8 cellular contexts compared by ENCODE assay signal in the genomic region with DNA sequence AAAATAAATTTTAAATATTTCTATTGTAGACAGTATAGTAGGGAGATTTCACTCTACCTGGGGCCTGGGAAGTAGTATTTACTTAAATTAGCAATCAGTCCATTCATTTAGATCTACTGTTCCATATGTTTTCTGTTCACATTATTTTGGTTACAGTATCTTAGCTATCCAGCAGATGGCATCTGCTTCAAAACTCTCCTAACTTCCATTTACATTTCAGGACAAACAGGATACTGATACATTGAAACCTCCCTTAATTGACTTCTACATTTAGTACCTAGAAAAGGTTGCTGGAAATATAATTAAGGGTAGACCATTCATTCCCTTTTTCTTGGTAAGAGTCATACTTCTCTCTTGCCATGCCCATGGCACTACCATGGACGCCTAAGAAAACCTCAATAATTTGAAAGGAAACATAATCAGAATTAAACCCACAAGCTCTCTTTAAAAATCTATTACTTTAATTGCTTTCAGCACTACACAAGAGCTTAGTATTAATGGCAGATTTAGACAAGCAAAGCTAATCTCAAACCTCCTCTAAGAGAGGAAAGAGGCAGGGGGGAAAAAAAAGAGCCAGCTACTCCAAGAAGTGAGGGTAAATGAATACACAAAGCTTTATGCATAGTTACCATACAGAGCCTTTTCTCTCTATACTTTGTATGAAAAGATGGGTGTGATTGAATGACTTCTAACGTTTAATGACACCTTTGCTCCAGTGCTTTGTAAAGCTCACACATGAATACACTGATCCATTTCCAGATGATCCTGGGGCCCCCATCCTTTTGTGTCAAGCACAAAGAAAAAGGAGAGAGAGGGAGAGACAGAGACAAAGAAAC.
DNase-seq lines count a peak whose midpoint lies in the region; ATAC-seq, FAIRE-seq and TF ChIP-seq lines count a peak whose summit lies in the region.

No MANE protein-coding gene starts in this region.

- WGBS in body of pancreas, 2 donors: 45 to 47% methylated on average over 2 of the region's 2 CpGs
- WGBS in thyroid gland, 2 donors: 48 to 61% methylated on average over 2 of the region's 2 CpGs

- POLR2A ChIA-PET in activated CD4-positive, alpha-beta T cell treated with anti-CD3 and anti-CD28 coated beads, Interleukin-2, amount 10 ng/mL, durations not matched to agents 7 days and 5 days (lab: Charles Lee): interaction anchor here (0.6 kb wide), 1 partner anchor 272 kb away, joined by 3 read pairs; no protein-coding TSS in a partner anchor

- H3K4me1 Mint-ChIP-seq in activated CD4-positive, alpha-beta T cell treated with anti-CD3 and anti-CD28 coated beads, Interleukin-2, amount 10 ng/mL, durations not matched to agents 7 days and 5 days: peaks cover 59% of the 10 kb centered on the region

- no peak overlapping the region for H3K4me3 Mint-ChIP-seq in activated CD4-positive, alpha-beta T cell treated with anti-CD3 and anti-CD28 coated beads, Interleukin-2, amount 10 ng/mL, durations not matched to agents 7 days and 5 days

- H3K9me3 ChIP-seq in body of pancreas: no peaks in the 10 kb centered on the region
- H3K9me3 ChIP-seq in kidney (ENCODE audit: control insufficient read depth in 1 of 2, low read length in 2 of 2): no peaks in the 10 kb centered on the region
- H3K9me3 ChIP-seq in thyroid gland: no peaks in the 10 kb centered on the region

- TF ChIP-seq CTCF in body of pancreas (IDR thresholded peaks at IDR 0.05) (peak; percentile 24 to 70 (median 62)), kidney (IDR thresholded peaks at IDR 0.05; ENCODE audit: borderline replicate concordance, extremely low read depth, insufficient read depth) (peak; percentile 58), thyroid gland (IDR thresholded peaks at IDR 0.05) (peak in 5 of 6 experiments; percentile 16 to 83 (median 71))

- ATAC-seq in Right ventricle myocardium superior (ENCODE audit: poor library complexity) (peak; percentile 66), body of pancreas (peak; percentile 64), HG03565 (IDR thresholded peaks at IDR 0.05; ENCODE audit: unreplicated experiment) (no peak)

- H3K4me1 ChIP-seq in body of pancreas: no peaks in the 10 kb centered on the region
- H3K4me1 ChIP-seq in kidney (ENCODE audit: control insufficient read depth in 1 of 2, insufficient read depth in 1 of 2, low read depth in 1 of 2, low read length in 2 of 2): no peaks in the 10 kb centered on the region
- peaks cover 22 to 28% of the 10 kb centered on the region in 2 donors for H3K4me1 ChIP-seq in thyroid gland

- TF ChIP-seq POLR2A in body of pancreas (IDR thresholded peaks at IDR 0.05) (no peak), thyroid gland (IDR thresholded peaks at IDR 0.05) (no peak)

- peaks cover 3% of the 10 kb centered on the region for H3K9me3 Mint-ChIP-seq in activated CD4-positive, alpha-beta T cell treated with anti-CD3 and anti-CD28 coated beads, Interleukin-2, amount 10 ng/mL, durations not matched to agents 7 days and 5 days

- no peak overlapping the region for H3K27ac Mint-ChIP-seq in activated CD4-positive, alpha-beta T cell treated with anti-CD3 and anti-CD28 coated beads, Interleukin-2, amount 10 ng/mL, durations not matched to agents 7 days and 5 days

- H3K27ac ChIP-seq in body of pancreas (no peak overlapping the region), kidney (ENCODE audit: low read depth in 2 of 2, low read length in 2 of 2) (no peak overlapping the region), thyroid gland (peak overlapping the region in 1 of 3 donors; percentile 7)

- DNase-seq in Right ventricle myocardium superior (no peak), cardiac septum (ENCODE audit: low spot score) (no peak), NCI-H2227 (lab: John Stamatoyannopoulos, UW; ENCODE audit: unreplicated experiment) (peak; percentile 66), body of pancreas (no peak), kidney (no peak), thyroid gland (no peak)
- no peak for DNase-seq in activated CD4-positive, alpha-beta T cell treated with anti-CD3 and anti-CD28 coated beads, Interleukin-2, amount 10 ng/mL, durations not matched to agents 7 days and 5 days

- intact Hi-C loops in Right ventricle myocardium superior (cut with DNase I) (loop anchor here (2.0 kb wide), 1 partner anchor 288 kb away; a partner anchor contains a TSS), cardiac septum (cut with DNase I) (loop anchor here (1.0 to 10.0 kb wide), 2 partner anchors 180 to 288 kb away; a partner anchor contains a TSS), body of pancreas (cut with DNase I) (no loop called here), kidney (cut with DNase I) (no loop called here), thyroid gland (cut with DNase I) (loop anchor here (5.0 kb wide), 1 partner anchor 287 kb away; a partner anchor contains a TSS)

- H3K27me3 ChIP-seq in body of pancreas (no peaks in the 10 kb centered on the region), thyroid gland (no peaks in the 10 kb centered on the region)

- CTCF ChIA-PET in activated CD4-positive, alpha-beta T cell treated with anti-CD3 and anti-CD28 coated beads, Interleukin-2, amount 10 ng/mL, durations not matched to agents 7 days and 5 days (lab: Charles Lee): interaction anchor here (0.7 to 2.6 kb wide), 20 partner anchors 8 to 339 kb away, joined by 3 to 17 read pairs (median 3); a partner anchor contains a TSS

- no peaks in the 10 kb centered on the region for H3K36me3 ChIP-seq in body of pancreas (replicated peaks in 1 of 2; ENCODE audit: insufficient read depth in 1 of 2, low read depth in 2 of 2)
- H3K36me3 ChIP-seq in kidney (ENCODE audit: control insufficient read depth in 1 of 2, insufficient read depth in 2 of 2, low read length in 2 of 2): no peaks in the 10 kb centered on the region
- no peaks in the 10 kb centered on the region for H3K36me3 ChIP-seq in thyroid gland

- peak; percentile 25 for FAIRE-seq in kidney (lab: Jason Lieb, UNC)

- H3K27me3 Mint-ChIP-seq in activated CD4-positive, alpha-beta T cell treated with anti-CD3 and anti-CD28 coated beads, Interleukin-2, amount 10 ng/mL, durations not matched to agents 7 days and 5 days: no peaks in the 10 kb centered on the region

- H3K4me3 ChIP-seq in body of pancreas (no peak overlapping the region), kidney (ENCODE audit: low read length in 2 of 2) (no peak overlapping the region), thyroid gland (replicated peaks in 1 of 3) (no peak overlapping the region)

- H3K9ac ChIP-seq in kidney (ENCODE audit: low read length in 2 of 2): no peak overlapping the region

- peaks cover 42% of the 10 kb centered on the region for H3K36me3 Mint-ChIP-seq in activated CD4-positive, alpha-beta T cell treated with anti-CD3 and anti-CD28 coated beads, Interleukin-2, amount 10 ng/mL, durations not matched to agents 7 days and 5 days (ENCODE audit: low read depth)

Comparison
In these comparisons a context has a peak if more than half of its experiments do, and no peak if none do; other contexts are left out.
1. intact Hi-C loops: an anchor here in Right ventricle myocardium superior (2.0 kb wide), cardiac septum (1.0 to 10.0 kb wide) and thyroid gland (5.0 kb wide); none called in body of pancreas and kidney.